8 cellular contexts compared by ENCODE assay signal in genomic region chr7:23273141-23273599, GRCh38. TPM values are rescaled to one million over a fixed set of nuclear protein-coding genes. Genes with fewer than 3 reads are reported as not detected.
DNase-seq lines count a peak whose midpoint lies in the region; ATAC-seq and TF ChIP-seq lines count a peak whose summit lies in the region.

No MANE protein-coding gene starts in this region.

- H3K27ac ChIP-seq in lung (ENCODE audit: low read depth in 1 of 2, low read length in 1 of 2), result peak overlapping the region in 1 of 2 donors; percentile 51

- no peaks in the 10 kb centered on the region for H3K27me3 ChIP-seq in lung (ENCODE audit: control insufficient read depth, insufficient read depth)

- peaks cover 0 to 1% of the 10 kb centered on the region in 2 donors for H3K4me1 ChIP-seq in lung (ENCODE audit: control insufficient read depth in 2 of 2, insufficient read depth in 2 of 2, low read length in 2 of 2)

- H3K4me3 ChIP-seq in lung, result no peak overlapping the region

- ATAC-seq in GM19397 (IDR thresholded peaks at IDR 0.05; ENCODE audit: unreplicated experiment), result peak; percentile 98
- ATAC-seq in HG03521 (IDR thresholded peaks at IDR 0.05; ENCODE audit: unreplicated experiment), result peak; percentile 95
- peak; percentile 90 for ATAC-seq in lung (ENCODE audit: insufficient read depth, low FRiP score)

- H3K36me3 ChIP-seq in lung (ENCODE audit: control insufficient read depth in 2 of 2, insufficient read depth in 2 of 2, low read length in 2 of 2), result peaks cover 0 to 5% of the 10 kb centered on the region in 2 donors

- 4 to 6% methylated on average over 11 of the region's 11 CpGs for WGBS in lung, 2 donors

- no peaks in the 10 kb centered on the region for H3K9me3 ChIP-seq in lung (ENCODE audit: control insufficient read depth in 2 of 2, insufficient read depth in 1 of 2, low read length in 1 of 2)

- DNase-seq in CMK (ENCODE audit: low read depth) (peak; percentile 84), NCI-H526 treated with DMSO at 0.1 percent for 48 hours (lab: John Stamatoyannopoulos, UW) (peak; percentile 85), dedifferentiated amniotic fluid mesenchymal stem cell (ENCODE audit: extremely low spot score) (peak; percentile 62), lung (ENCODE audit: low spot score) (peak; percentile 90)
- peak; percentile 96 for DNase-seq in activated CD4-positive, alpha-beta T cell treated with anti-CD3 and anti-CD28 coated beads for 48 hours
- peak; percentile 72 to 87 for DNase-seq in stimulated activated CD8-positive, alpha-beta memory T cell treated with anti-CD3 and anti-CD28 coated beads, Interleukin-15, amount 100 ng/mL, for 4 hours (ENCODE audit: low read depth in 2 of 2)

- peak; percentile 65 for TF ChIP-seq CTCF in lung (IDR thresholded peaks at IDR 0.05; ENCODE audit: control extremely low read depth, extremely low read depth)

RNA-seq across cellular contexts. Expression of gene MALSU1, which starts 26.0 kb away (rescaled TPM):
- 10 to 100 TPM; 49.0 to 51.7 TPM for total RNA-seq in lung
- polyA plus RNA-seq in lung, result 10 to 100 TPM; 26.8 to 41.1 TPM

RNA-seq across cellular contexts. Expression of gene GPNMB, which starts 26.6 kb away (rescaled TPM):
- 100 to 1,000 TPM in 1 of 2 donors, 10 to 100 TPM in 1; 58.5 to 127 TPM for total RNA-seq in lung
- polyA plus RNA-seq in lung, result 10 to 100 TPM; 47.7 to 96.6 TPM
